ENCODE assay signal across 7 cellular contexts in the genomic region with DNA sequence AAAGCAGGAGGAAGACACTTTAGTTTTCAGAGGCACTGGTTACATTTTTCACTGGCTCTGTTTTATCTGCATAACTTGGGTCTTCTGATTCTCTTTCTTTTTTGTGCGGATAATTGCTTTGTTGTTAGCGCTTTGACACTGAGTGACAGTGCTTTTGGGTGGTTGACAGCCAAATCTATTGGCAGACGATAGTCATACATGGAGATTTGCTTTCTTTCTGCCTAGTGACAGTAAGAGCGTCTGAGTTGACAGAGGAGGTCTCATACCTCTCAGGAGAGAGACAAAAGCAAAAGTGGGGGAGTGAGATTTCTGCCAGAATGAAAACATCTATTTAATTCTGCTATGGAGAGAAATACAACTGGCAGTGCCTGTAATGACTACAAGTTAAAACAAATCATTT.
"Had no signal": no experiment of that assay in that cellular context is flagged by ENCODE, and none has a peak within 500 bp of the region (broad histone marks: within the 10 kb centered on the region; RNA-seq: fewer than 3 reads in every experiment).

No MANE protein-coding gene starts in this region.

- H3K4me1 Mint-ChIP-seq: IgD-negative memory B cell had no signal

- DNase-seq: GOT3, H9, HCEC 1CT, KBM-7 had no signal

- H3K27ac ChIP-seq: HL-60 had no signal

- ATAC-seq: HepG2 had no signal

- H3K27ac Mint-ChIP-seq: H9, IgD-negative memory B cell had no signal

- H3K27me3 Mint-ChIP-seq: IgD-negative memory B cell had no signal

- H3K9me3 Mint-ChIP-seq: H9 had no signal

- H3K36me3 Mint-ChIP-seq: IgD-negative memory B cell had no signal

- H3K4me3 Mint-ChIP-seq: H9, IgD-negative memory B cell had no signal
